ENCODE assay signal across 8 cellular contexts in the genomic region with DNA sequence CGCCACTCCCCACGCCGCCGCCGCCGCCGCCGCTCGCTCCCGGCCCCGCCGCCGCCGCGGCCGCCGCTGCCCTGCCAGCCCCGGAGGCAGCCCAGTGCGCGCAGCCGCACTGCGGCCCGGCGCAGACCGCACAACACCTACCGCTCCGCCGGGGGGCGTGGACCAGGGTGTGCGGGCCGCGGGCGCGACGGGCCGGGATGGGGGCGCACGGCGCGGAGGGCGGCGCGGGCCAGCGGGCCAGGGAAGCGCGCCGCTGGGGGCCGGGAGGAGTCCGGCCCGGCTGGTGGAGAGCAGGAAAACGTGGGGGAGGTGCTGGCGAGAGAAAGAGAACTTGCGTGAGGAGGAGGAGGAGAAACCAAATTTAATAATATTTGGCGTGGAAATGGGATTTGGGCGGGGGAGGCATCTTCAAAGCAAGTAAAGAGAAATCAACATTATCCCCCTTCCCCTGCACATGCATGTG. TPM values are rescaled to one million over a fixed set of nuclear protein-coding genes. Genes with fewer than 3 reads are reported as not detected.
DNase-seq lines count a peak whose midpoint lies in the region; ATAC-seq, FAIRE-seq and TF ChIP-seq lines count a peak whose summit lies in the region.

Gene RFX7, minus strand, starts transcription at position 106 of the 463 bp plus-strand sequence. CDS start 594 bp downstream, outside the sequence.

- H3K36me3 ChIP-seq in ovary = no peaks in the 10 kb centered on the region
- no peaks in the 10 kb centered on the region for H3K36me3 ChIP-seq in tibial artery

- H3K9me3 Mint-ChIP-seq in activated naive CD8-positive, alpha-beta T cell (ENCODE audit: low read depth) = no peaks in the 10 kb centered on the region

- H3K36me3 Mint-ChIP-seq in activated naive CD8-positive, alpha-beta T cell = peaks cover 3% of the 10 kb centered on the region

- no peaks in the 10 kb centered on the region for H3K27me3 Mint-ChIP-seq in activated naive CD8-positive, alpha-beta T cell

- WGBS in ovary, 3 donors = 0 to 2% (median 0%) methylated on average over 40 to 55 of the region's 55 CpGs

- H3K4me1 ChIP-seq in ovary (ENCODE audit: insufficient read depth) (peaks cover 2% of the 10 kb centered on the region), tibial artery (peaks cover 0 to 31% (median 14%) of the 10 kb centered on the region in 4 donors)

- H3K4me1 Mint-ChIP-seq in activated naive CD8-positive, alpha-beta T cell (ENCODE audit: low read depth) = peaks cover 47% of the 10 kb centered on the region

- peak; percentile 35 for ATAC-seq in GM21447 (IDR thresholded peaks at IDR 0.05; ENCODE audit: unreplicated experiment)
- peak; percentile 67 for ATAC-seq in SK-N-SH treated with all-trans-retinoic acid at 6 μM for 48 hours
- ATAC-seq in Right ventricle myocardium inferior = peak; percentile 91

- peak within 1 kb of the TSS; percentile 94 for H3K4me3 ChIP-seq in ovary
- peak within 1 kb of the TSS; percentile 92 to 96 for H3K4me3 ChIP-seq in tibial artery

- no peak for TF ChIP-seq POLR2A in ovary (IDR thresholded peaks at IDR 0.05)

- no peak for FAIRE-seq in D721Med (lab: Jason Lieb, UNC)

- H3K9me3 ChIP-seq in ovary (no peaks in the 10 kb centered on the region), tibial artery (no peaks in the 10 kb centered on the region)

- intact Hi-C loops in Right ventricle myocardium inferior (cut with DNase I) = loop anchor here (5.0 kb wide), 2 partner anchors 142 to 252 kb away; partner anchors contain the start of gene NEDD4
- intact Hi-C loops in ovary (cut with DNase I) = loop anchor here in 1 of 4 donors (10.0 kb wide), 1 partner anchor 249 kb away; the partner anchor contains the start of gene NEDD4
- intact Hi-C loops in tibial artery (cut with DNase I; ENCODE audit: low total_unique reads) = loop anchor here (5.0 kb wide), 1 partner anchor 252 kb away; the partner anchor contains the start of gene NEDD4

- DNase-seq in D721Med (ENCODE audit: insufficient read length, low spot score) = peak; percentile 51
- peak; percentile 48 for DNase-seq in KG1 (lab: John Stamatoyannopoulos, UW)
- peak; percentile 90 for DNase-seq in Right ventricle myocardium inferior (ENCODE audit: missing footprints)
- DNase-seq in ovary = peak; percentile 69 to 86 (median 75)
- peak; percentile 69 to 84 for DNase-seq in tibial artery

- no peak for TF ChIP-seq EP300 in ovary (IDR thresholded peaks at IDR 0.05)

- H3K27me3 ChIP-seq in ovary (no peaks in the 10 kb centered on the region), tibial artery (no peaks in the 10 kb centered on the region)

- H3K27ac Mint-ChIP-seq in activated naive CD8-positive, alpha-beta T cell = peak within 1 kb of the TSS; percentile 95

- H3K27ac ChIP-seq in ovary = peak within 1 kb of the TSS; percentile 87 to 92
- H3K27ac ChIP-seq in tibial artery = peak within 1 kb of the TSS; percentile 91 to 92

- H3K4me3 Mint-ChIP-seq in activated naive CD8-positive, alpha-beta T cell = peak within 1 kb of the TSS; percentile 92

- no peak for TF ChIP-seq CTCF in D721Med (IDR thresholded peaks at IDR 0.05; ENCODE audit: insufficient read depth, missing control alignments)
- no peak for TF ChIP-seq CTCF in ovary (IDR thresholded peaks at IDR 0.05)
- peak in 1 of 2 experiments; percentile 21 for TF ChIP-seq CTCF in tibial artery (IDR thresholded peaks at IDR 0.05)

TF ChIP-seq in SK-N-SH treated with all-trans-retinoic acid at 6 μM for 48 hours, 23 proteins besides CTCF, POLR2A, EP300 and RAD21:
- TF ChIP-seq ARNTL (CRISPR knock-in tag; IDR thresholded peaks at IDR 0.05; ENCODE audit: borderline replicate concordance, low read depth) (no peak), POU6F1 (CRISPR knock-in tag; IDR thresholded peaks at IDR 0.05; ENCODE audit: borderline replicate concordance, low read depth) (no peak), ZFP3 (CRISPR knock-in tag; IDR thresholded peaks at IDR 0.05) (no peak), ZNF8 (CRISPR knock-in tag; IDR thresholded peaks at IDR 0.05) (no peak)

RNA-seq across cellular contexts. Expression of gene RFX7, which starts in this region (rescaled TPM):
- 5.8 TPM for total RNA-seq in Right ventricle myocardium inferior
- 10 to 100 TPM in 5 of 7 donors, 1 to 10 TPM in 2; 6.3 to 19.5 (median 16.3) TPM for total RNA-seq in ovary
- 10 to 100 TPM in 1 of 2 donors, 1 to 10 TPM in 1; 3.0 to 10.8 TPM for polyA plus RNA-seq in ovary

Comparison
In these comparisons a context has a peak if more than half of its experiments do, and no peak if none do; other contexts are left out.
1. Peak in every context shown above with its lines: DNase-seq, ATAC-seq, H3K4me3 ChIP-seq and H3K27ac ChIP-seq.
2. ATAC-seq: peak in every context shown above with its lines; median percentile 91 in Right ventricle myocardium inferior; 67 in SK-N-SH treated with all-trans-retinoic acid at 6 μM for 48 hours; 35 in GM21447.